33 cellular contexts compared by ENCODE assay signal in genomic region chr1:14482784-14483183, GRCh38.
"Had no signal": no experiment of that assay in that cellular context is flagged by ENCODE, and none has a peak within 500 bp of the region (broad histone marks: within the 10 kb centered on the region; RNA-seq: fewer than 3 reads in every experiment).

No MANE protein-coding gene starts in this region.

- H3K36me3 ChIP-seq: adrenal gland, ascending aorta, brain microvascular endothelial cell, breast epithelium, cardiac muscle cell had no signal

- H3K4me3 ChIP-seq: adrenal gland, ascending aorta, body of pancreas, breast epithelium, cardiac muscle cell had no signal

- H3K27ac ChIP-seq: adrenal gland, ascending aorta, body of pancreas, brain microvascular endothelial cell, breast epithelium, cardiac muscle cell had no signal

- FAIRE-seq: astrocyte, bronchial epithelial cell had no signal

- H3K27me3 ChIP-seq: adrenal gland, ascending aorta, body of pancreas, brain microvascular endothelial cell, breast epithelium, cardiac muscle cell had no signal

- ATAC-seq: activated naive CD4-positive, alpha-beta T cell treated with anti-CD3 and anti-CD28 coated beads, Interleukin-2, amount 50 U/mL, for 72 hours; activated naive CD8-positive, alpha-beta T cell treated with anti-CD3 and anti-CD28 coated beads, Interleukin-2, amount 50 U/mL, for 24 hours; activated T-cell treated with anti-CD3 and anti-CD28 coated beads, Interleukin-2, amount 50 U/mL, for 4 hours; activated T-cell treated with anti-CD3 and anti-CD28 coated beads, Interleukin-2, amount 50 U/mL, for 72 hours; activated T-helper 17 cell treated with anti-CD3 and anti-CD28 coated beads, Interleukin-2, amount 50 U/mL, for 72 hours; body of pancreas had no signal

- H3K9me3 ChIP-seq: adrenal gland, ascending aorta, body of pancreas, breast epithelium had no signal

- H3K4me1 ChIP-seq: body of pancreas, breast epithelium had no signal

- DNase-seq: activated effector memory CD4-positive, alpha-beta T cell treated with anti-CD3 and anti-CD28 coated beads, Interleukin-2, amount 50 U/mL, for 16 hours; activated effector memory CD4-positive, alpha-beta T cell treated with Interleukin-2 at 50 U/mL for 16 hours; activated gamma-delta T cell; activated gamma-delta T cell treated with Interleukin-2 at 50 U/mL for 16 hours; activated naive CD4-positive, alpha-beta T cell; activated naive CD4-positive, alpha-beta T cell treated with anti-CD3 and anti-CD28 coated beads for 36 hours; activated naive CD4-positive, alpha-beta T cell treated with anti-CD3 and anti-CD28 coated beads, Interleukin-2, amount 10 ng/mL, durations not matched to agents 7 days and 5 days; activated naive CD4-positive, alpha-beta T cell treated with anti-CD3 and anti-CD28 coated beads, Interleukin-2, amount 50 U/mL, for 16 hours; activated naive CD4-positive, alpha-beta T cell treated with Interleukin-2 at 50 U/mL for 16 hours; activated naive CD8-positive, alpha-beta T cell treated with anti-CD3 and anti-CD28 coated beads for 36 hours; activated naive CD8-positive, alpha-beta T cell treated with anti-CD3 and anti-CD28 coated beads, Interleukin-2, amount 10 ng/mL, durations not matched to agents 7 days and 5 days; activated naive CD8-positive, alpha-beta T cell treated with anti-CD3 and anti-CD28 coated beads, Interleukin-2, amount 50 U/mL, for 24 hours; activated T-cell treated with anti-CD3 and anti-CD28 coated beads, Interleukin-2, amount 50 U/mL, for 24 hours; activated T-cell treated with anti-CD3 and anti-CD28 coated beads, Interleukin-2, amount 50 U/mL, for 4 hours; activated T-cell treated with anti-CD3 and anti-CD28 coated beads, Interleukin-2, amount 50 U/mL, for 48 hours; activated T-cell treated with anti-CD3 and anti-CD28 coated beads, Interleukin-2, amount 50 U/mL, for 72 hours; adrenal gland; amniotic stem cell; amygdala; anterior cingulate cortex; aorta; body of pancreas; brain microvascular endothelial cell; caudate nucleus; central memory CD4-positive, alpha-beta T cell; cerebellar nuclear complex had no signal
